8 cellular contexts compared by ENCODE assay signal in genomic region chr2:131681607-131682121, GRCh38.
DNase-seq lines count a peak whose midpoint lies in the region; ATAC-seq and TF ChIP-seq lines count a peak whose summit lies in the region.
"Not testable (repeated sequence)": the region's sequence is repeated elsewhere in the genome, so short reads cannot be mapped to it uniquely, and the experiment has no call there.

No MANE protein-coding gene starts in this region.

- H3K27me3 Mint-ChIP-seq in activated CD4-positive, alpha-beta T cell treated with anti-CD3 and anti-CD28 coated beads, Interleukin-2, amount 10 ng/mL, durations not matched to agents 24 days and 14 days = peaks cover 18% of the 10 kb centered on the region
- peaks cover 57% of the 10 kb centered on the region for H3K27me3 Mint-ChIP-seq in dendritic cell treated with granulocyte-macrophage colony-stimulating factor and Interleukin-4, amounts not matched to agents 40 ng/mL and 50 ng/mL, for 4 days
- H3K27me3 Mint-ChIP-seq in osteocyte (ENCODE audit: unreplicated experiment) = not testable (repeated sequence)

- not testable (repeated sequence) for H3K9me3 Mint-ChIP-seq in activated CD4-positive, alpha-beta T cell treated with anti-CD3 and anti-CD28 coated beads, Interleukin-2, amount 10 ng/mL, durations not matched to agents 24 days and 14 days; dendritic cell treated with granulocyte-macrophage colony-stimulating factor and Interleukin-4, amounts not matched to agents 40 ng/mL and 50 ng/mL, for 4 days; osteocyte (ENCODE audit: unreplicated experiment)

- peak overlapping the region; percentile 89 for H3K4me3 Mint-ChIP-seq in activated CD4-positive, alpha-beta T cell treated with anti-CD3 and anti-CD28 coated beads, Interleukin-2, amount 10 ng/mL, durations not matched to agents 24 days and 14 days
- H3K4me3 Mint-ChIP-seq in dendritic cell treated with granulocyte-macrophage colony-stimulating factor and Interleukin-4, amounts not matched to agents 40 ng/mL and 50 ng/mL, for 4 days = peak overlapping the region; percentile 76
- H3K4me3 Mint-ChIP-seq in osteocyte (ENCODE audit: unreplicated experiment) = peak overlapping the region; percentile 95

- intact Hi-C loops in activated CD4-positive, alpha-beta T cell treated with anti-CD3 and anti-CD28 coated beads, Interleukin-2, amount 10 ng/mL, durations not matched to agents 24 days and 14 days (cut with micrococcal nuclease) = loop anchor here (2.0 to 5.0 kb wide), 2 partner anchors 189 to 254 kb away; partner anchors contain the start of gene MZT2A
- intact Hi-C loops in dendritic cell treated with granulocyte-macrophage colony-stimulating factor and Interleukin-4, amounts not matched to agents 40 ng/mL and 50 ng/mL, for 4 days (cut with micrococcal nuclease) = loop anchor here (10.0 kb wide), 1 partner anchor 187 kb away; the partner anchor contains the start of gene MZT2A
- intact Hi-C loops in uterus (cut with DNase I; ENCODE audit: low total_unique reads) = not testable (repeated sequence)

- not testable (repeated sequence) for H3K27ac ChIP-seq in HUES6 (ENCODE audit: low read depth, low read length); iPS-18a (ENCODE audit: low read length)
- H3K27ac ChIP-seq in uterus = peak overlapping the region; percentile 90 to 92

- TF ChIP-seq CTCF in osteocyte (IDR thresholded peaks at IDR 0.05); uterus (IDR thresholded peaks at IDR 0.05): not testable (repeated sequence)

- peak overlapping the region; percentile 4 for H3K9ac ChIP-seq in HUES6 (ENCODE audit: low read length)
- not testable (repeated sequence) for H3K9ac ChIP-seq in iPS-18a (ENCODE audit: low read length)

- ATAC-seq in GM18861 (IDR thresholded peaks at IDR 0.05; ENCODE audit: unreplicated experiment) = peak; percentile 15
- ATAC-seq in HG02610 (IDR thresholded peaks at IDR 0.05; ENCODE audit: unreplicated experiment) = peak; percentile 11

- not testable (repeated sequence) for H3K36me3 ChIP-seq in HUES6 (ENCODE audit: control insufficient read depth, insufficient read depth, low read length); iPS-18a (ENCODE audit: control insufficient read depth, low read depth, low read length); uterus

- not testable (repeated sequence) for H3K4me1 ChIP-seq in HUES6 (ENCODE audit: control insufficient read depth, insufficient read depth, low read length); iPS-18a (ENCODE audit: control insufficient read depth, low read depth, low read length); uterus

- H3K36me3 Mint-ChIP-seq in activated CD4-positive, alpha-beta T cell treated with anti-CD3 and anti-CD28 coated beads, Interleukin-2, amount 10 ng/mL, durations not matched to agents 24 days and 14 days (ENCODE audit: low read depth); dendritic cell treated with granulocyte-macrophage colony-stimulating factor and Interleukin-4, amounts not matched to agents 40 ng/mL and 50 ng/mL, for 4 days (ENCODE audit: low read depth): not testable (repeated sequence)
- H3K36me3 Mint-ChIP-seq in osteocyte (ENCODE audit: unreplicated experiment) = peaks cover 11% of the 10 kb centered on the region

- not testable (repeated sequence) for H3K27me3 ChIP-seq in HUES6 (ENCODE audit: control insufficient read depth, insufficient read depth, low read length); iPS-18a (ENCODE audit: control insufficient read depth, insufficient read depth, low read length); uterus

- TF ChIP-seq POLR2A in uterus (IDR thresholded peaks at IDR 0.05) = not testable (repeated sequence)

- H3K9me3 ChIP-seq in HUES6 (ENCODE audit: control insufficient read depth, insufficient read depth, low read depth, low read length); iPS-18a (ENCODE audit: control insufficient read depth, low read depth, low read length); uterus: not testable (repeated sequence)

- not testable (repeated sequence) for DNase-seq in activated CD4-positive, alpha-beta T cell treated with anti-CD3 and anti-CD28 coated beads, Interleukin-2, amount 10 ng/mL, durations not matched to agents 24 days and 14 days; osteocyte (ENCODE audit: extremely low spot score, unreplicated experiment); uterus

- H3K27ac Mint-ChIP-seq in activated CD4-positive, alpha-beta T cell treated with anti-CD3 and anti-CD28 coated beads, Interleukin-2, amount 10 ng/mL, durations not matched to agents 24 days and 14 days = peak overlapping the region; percentile 78
- H3K27ac Mint-ChIP-seq in dendritic cell treated with granulocyte-macrophage colony-stimulating factor and Interleukin-4, amounts not matched to agents 40 ng/mL and 50 ng/mL, for 4 days = peak overlapping the region; percentile 81
- H3K27ac Mint-ChIP-seq in osteocyte (ENCODE audit: unreplicated experiment) = peak overlapping the region; percentile 95

- H3K4me3 ChIP-seq in HUES6 (ENCODE audit: low read depth, low read length) = peak overlapping the region; percentile 72
- H3K4me3 ChIP-seq in iPS-18a (ENCODE audit: low read length) = peak overlapping the region; percentile 83
- peak overlapping the region; percentile 61 to 68 for H3K4me3 ChIP-seq in uterus

- H3K4me1 Mint-ChIP-seq in activated CD4-positive, alpha-beta T cell treated with anti-CD3 and anti-CD28 coated beads, Interleukin-2, amount 10 ng/mL, durations not matched to agents 24 days and 14 days = peaks cover 37% of the 10 kb centered on the region
- H3K4me1 Mint-ChIP-seq in dendritic cell treated with granulocyte-macrophage colony-stimulating factor and Interleukin-4, amounts not matched to agents 40 ng/mL and 50 ng/mL, for 4 days (ENCODE audit: low read depth) = peaks cover 25% of the 10 kb centered on the region
- H3K4me1 Mint-ChIP-seq in osteocyte (ENCODE audit: unreplicated experiment) = peaks cover 49% of the 10 kb centered on the region
